Comparison of ENCODE assay signal across 8 cellular contexts in the genomic region with DNA sequence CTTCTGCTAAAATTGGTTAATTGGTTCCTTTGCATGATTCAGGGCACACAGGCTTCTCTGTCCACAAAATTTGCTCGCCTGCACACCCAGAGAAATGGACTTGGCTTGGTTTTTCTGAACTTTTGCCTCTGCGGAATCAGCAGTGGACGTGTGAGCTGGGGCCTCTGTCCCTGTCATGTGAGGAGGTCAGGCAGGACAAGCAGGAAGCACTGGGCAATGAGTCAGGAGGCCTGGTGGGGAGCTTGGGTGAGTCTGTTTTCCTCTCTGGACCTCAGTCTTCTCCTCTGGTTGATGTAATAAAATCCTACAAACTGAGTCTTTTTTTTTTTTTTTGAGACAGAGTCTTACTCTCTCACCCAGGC. TPM values are rescaled to one million over a fixed set of nuclear protein-coding genes. Genes with fewer than 3 reads are reported as not detected.
DNase-seq lines count a peak whose midpoint lies in the region; ATAC-seq and TF ChIP-seq lines count a peak whose summit lies in the region.

No MANE protein-coding gene starts in this region.

- no peak for TF ChIP-seq EP300 in stomach (IDR thresholded peaks at IDR 0.05)

- no peak overlapping the region for H3K4me3 ChIP-seq in HCT116 (replicated peaks in 1 of 2; ENCODE audit: low read depth in 1 of 2, low read length in 2 of 2)
- no peak overlapping the region for H3K4me3 ChIP-seq in breast epithelium
- H3K4me3 ChIP-seq in stomach: no peak overlapping the region

- peak overlapping the region; percentile 14; the same call in 1 of the 2 replicates for H3K4me2 ChIP-seq in HCT116 (ENCODE audit: low read length)

- H3K36me3 ChIP-seq in HCT116 (ENCODE audit: control insufficient read depth in 1 of 2, insufficient read depth in 2 of 2, low read length in 2 of 2) (no peaks in the 10 kb centered on the region), breast epithelium (no peaks in the 10 kb centered on the region), stomach (no peaks in the 10 kb centered on the region)

- TF ChIP-seq RAD21 in HCT116 (IDR thresholded peaks at IDR 0.05; ENCODE audit: low read depth): no peak

- H3K9ac ChIP-seq in HCT116 (ENCODE audit: low read length): no peak overlapping the region

- H3K9me2 ChIP-seq in HCT116 (ENCODE audit: insufficient read depth): no peaks in the 10 kb centered on the region

- in situ Hi-C loops in KBM-7 (cut with MboI; ENCODE audit: low pct_unique_long_range_greater_than_20kb, low sequenced_read_pairs): loop anchor here (25.0 kb wide), 1 partner anchor 536 kb away; no protein-coding TSS in a partner anchor

- H3K4me1 ChIP-seq in HCT116 (ENCODE audit: control insufficient read depth in 1 of 2, insufficient read depth in 2 of 2, low read length in 2 of 2): peaks cover 0 to 15% of the 10 kb centered on the region in 2 experiments; a peak in 2 of 4 replicates
- peaks cover 8% of the 10 kb centered on the region in 2 donors for H3K4me1 ChIP-seq in breast epithelium
- H3K4me1 ChIP-seq in stomach: peaks cover 27 to 54% (median 37%) of the 10 kb centered on the region in 4 donors

- no peak overlapping the region for H3K27ac ChIP-seq in HCT116 (ENCODE audit: low read depth, low read length)
- peak overlapping the region; percentile 77 to 88 for H3K27ac ChIP-seq in breast epithelium
- H3K27ac ChIP-seq in stomach: peak overlapping the region in 4 of 5 donors; percentile 24 to 80 (median 64)

- H3K27me3 ChIP-seq in HCT116 (ENCODE audit: insufficient read depth, low read length) (no peaks in the 10 kb centered on the region), breast epithelium (no peaks in the 10 kb centered on the region), stomach (no peaks in the 10 kb centered on the region)

- intact Hi-C loops in HCT116 (cut with micrococcal nuclease) (no loop called here), breast epithelium (cut with DNase I; ENCODE audit: low total_unique reads) (no loop called here), stomach (cut with DNase I; ENCODE audit: low total_unique reads) (no loop called here)

- BruUV-seq in HCT116 (replicated peaks; lab: Mats Ljungman, UMichigan): no TSS peak

- H3K9me3 ChIP-seq in HCT116 (ENCODE audit: control insufficient read depth in 1 of 2, insufficient read depth in 1 of 2, low read depth in 1 of 2, low read length in 2 of 2): peaks cover 0 to 10% of the 10 kb centered on the region in 2 experiments; a peak in 1 of 4 replicates
- no peaks in the 10 kb centered on the region for H3K9me3 ChIP-seq in breast epithelium
- H3K9me3 ChIP-seq in stomach: peaks cover 0 to 7% (median 2%) of the 10 kb centered on the region in 4 donors

- DNase-seq in HCT116 (ENCODE audit: low read depth, low spot score) (no peak), breast epithelium (ENCODE audit: low spot score in 2 of 2) (peak in 1 of 2 donors; percentile 62), kidney glomerular epithelial cell (lab: John Stamatoyannopoulos, UW) (peak; percentile 48), stomach (no peak), KBM-7 (no peak), cerebellum (ENCODE audit: low spot score) (no peak), NCI-H1436 treated with DMSO at 0.1 percent for 48 hours (lab: John Stamatoyannopoulos, UW) (no peak), NCI-H128 (lab: John Stamatoyannopoulos, UW; ENCODE audit: unreplicated experiment) (no peak)

- no peaks in the 10 kb centered on the region for H3K79me2 ChIP-seq in HCT116 (ENCODE audit: insufficient read depth, low read length)

- CTCF ChIA-PET in HCT116 (lab: Charles Lee): interaction anchor here (1.0 to 3.3 kb wide), 2 partner anchors 15 to 180 kb away, joined by 3 to 18 read pairs; no protein-coding TSS in a partner anchor

- H4K20me1 ChIP-seq in HCT116 (ENCODE audit: insufficient read depth): no peaks in the 10 kb centered on the region

- RAD21 ChIA-PET in HCT116 (lab: Charles Lee; ENCODE audit: low non-redundant PET in 1 of 2, low total read pairs in 2 of 2, uncharacterized antibody in 2 of 2, unreplicated experiment in 2 of 2): no interaction called here

- no peak for ATAC-seq in HCT116

- H2AFZ ChIP-seq in HCT116 (ENCODE audit: low read depth, low read length, poor library complexity, severe bottlenecking): no peak overlapping the region

- TF ChIP-seq POLR2A in HCT116 (IDR thresholded peaks at IDR 0.05; ENCODE audit: borderline replicate concordance, extremely low read depth, insufficient read depth, insufficient read length): no peak
- no peak for TF ChIP-seq POLR2A in breast epithelium (IDR thresholded peaks at IDR 0.05)
- no peak for TF ChIP-seq POLR2A in stomach (IDR thresholded peaks at IDR 0.05)

- no peak for TF ChIP-seq CTCF in HCT116 (IDR thresholded peaks at IDR 0.05 in 2 of 3, conservative IDR thresholded peaks at IDR 0.05 in 1 of 3; ENCODE audit: borderline replicate concordance in 1 of 3, insufficient read depth in 1 of 3, low read depth in 2 of 3, low read length in 2 of 3)
- no peak for TF ChIP-seq CTCF in breast epithelium (IDR thresholded peaks at IDR 0.05)
- no peak for TF ChIP-seq CTCF in stomach (IDR thresholded peaks at IDR 0.05)

- 10 to 60% (median 50%) methylated on average over 2 to 3 of the region's 3 CpGs for WGBS in stomach, 5 donors

- POLR2A ChIA-PET in HCT116 (lab: Charles Lee): no interaction called here

TF ChIP-seq in HCT116, 20 proteins besides CTCF, POLR2A, EP300 and RAD21:
- TF ChIP-seq REST (IDR thresholded peaks at IDR 0.05; ENCODE audit: low read depth) (no peak), EZH2phosphoT487 (IDR thresholded peaks at IDR 0.05; ENCODE audit: borderline replicate concordance) (no peak), POLR2AphosphoS5 (IDR thresholded peaks at IDR 0.05; ENCODE audit: low read depth, low read length) (no peak), ZFX (IDR thresholded peaks at IDR 0.05) (no peak), ELF1 (IDR thresholded peaks at IDR 0.05; ENCODE audit: borderline replicate concordance, low read depth) (no peak), FOSL1 (IDR thresholded peaks at IDR 0.05; ENCODE audit: low read depth) (no peak), SRF (IDR thresholded peaks at IDR 0.05; ENCODE audit: low read depth) (no peak)
- TF ChIP-seq, protein P1, sequence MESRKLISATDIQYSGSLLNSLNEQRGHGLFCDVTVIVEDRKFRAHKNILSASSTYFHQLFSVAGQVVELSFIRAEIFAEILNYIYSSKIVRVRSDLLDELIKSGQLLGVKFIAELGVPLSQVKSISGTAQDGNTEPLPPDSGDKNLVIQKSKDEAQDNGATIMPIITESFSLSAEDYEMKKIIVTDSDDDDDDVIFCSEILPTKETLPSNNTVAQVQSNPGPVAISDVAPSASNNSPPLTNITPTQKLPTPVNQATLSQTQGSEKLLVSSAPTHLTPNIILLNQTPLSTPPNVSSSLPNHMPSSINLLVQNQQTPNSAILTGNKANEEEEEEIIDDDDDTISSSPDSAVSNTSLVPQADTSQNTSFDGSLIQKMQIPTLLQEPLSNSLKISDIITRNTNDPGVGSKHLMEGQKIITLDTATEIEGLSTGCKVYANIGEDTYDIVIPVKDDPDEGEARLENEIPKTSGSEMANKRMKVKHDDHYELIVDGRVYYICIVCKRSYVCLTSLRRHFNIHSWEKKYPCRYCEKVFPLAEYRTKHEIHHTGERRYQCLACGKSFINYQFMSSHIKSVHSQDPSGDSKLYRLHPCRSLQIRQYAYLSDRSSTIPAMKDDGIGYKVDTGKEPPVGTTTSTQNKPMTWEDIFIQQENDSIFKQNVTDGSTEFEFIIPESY (IDR thresholded peaks at IDR 0.05; ENCODE audit: extremely low read depth, insufficient replicate concordance, low read length): no peak
- TF ChIP-seq, protein P2, sequence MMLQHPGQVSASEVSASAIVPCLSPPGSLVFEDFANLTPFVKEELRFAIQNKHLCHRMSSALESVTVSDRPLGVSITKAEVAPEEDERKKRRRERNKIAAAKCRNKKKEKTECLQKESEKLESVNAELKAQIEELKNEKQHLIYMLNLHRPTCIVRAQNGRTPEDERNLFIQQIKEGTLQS (IDR thresholded peaks at IDR 0.05): no peak

RNA-seq across cellular contexts. Expression of gene CELSR1, which starts 10.4 kb away (rescaled TPM):
- total RNA-seq in HCT116 (2021; ENCODE audit: unreplicated experiment): 19.6 TPM
- polyA plus RNA-seq in HCT116 (2012): 21.9 and 26.8 TPM in 2 replicates
- total RNA-seq in breast epithelium: 10 to 100 TPM in 2 of 3 donors, under 1 TPM in 1; 0.96 to 36.7 (median 21.2) TPM
- total RNA-seq in stomach: 10 to 100 TPM in 4 of 5 donors, under 1 TPM in 1; 0.29 to 78.2 (median 29.8) TPM
- 10 to 100 TPM in 1 of 3 donors, 1 to 10 TPM in 2; 1.8 to 15.7 (median 4.6) TPM for polyA plus RNA-seq in stomach
- total RNA-seq in cerebellum: 7.8 TPM
